In the genomic region with DNA sequence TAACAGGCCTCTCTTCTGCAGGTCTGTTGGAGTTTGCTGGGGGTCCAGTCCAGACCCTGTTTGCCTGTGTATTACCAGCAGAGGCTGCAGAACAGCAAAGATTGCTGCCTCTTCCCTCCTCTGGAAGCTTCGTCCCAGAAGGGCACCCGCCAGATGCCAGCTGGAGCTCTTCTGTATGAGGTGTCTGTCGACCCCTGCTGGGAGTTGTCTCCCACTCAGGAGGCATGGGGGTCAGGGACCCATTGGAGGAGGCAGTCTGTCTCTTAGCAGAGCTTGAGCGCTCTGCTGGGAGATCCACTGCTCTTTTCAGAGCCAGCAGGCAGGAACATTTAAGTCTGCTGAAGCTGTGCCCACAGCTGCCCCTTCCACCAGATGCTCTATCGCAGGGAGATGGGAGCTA, we compare ENCODE assay signal across 29 cellular contexts.
"Had no signal": no experiment of that assay in that cellular context is flagged by ENCODE, and none has a peak within 500 bp of the region (broad histone marks: within the 10 kb centered on the region; RNA-seq: fewer than 3 reads in every experiment).

No MANE protein-coding gene starts in this region.

- H3K27me3 ChIP-seq: ovary, spleen, thyroid gland, tibial nerve, upper lobe of right lung, uterus had no signal

- H3K4me1 Mint-ChIP-seq: naive thymus-derived CD4-positive, alpha-beta T cell; natural killer cell; nephron; stimulated activated memory B cell treated with anti-CD40 and anti-IgM and Interleukin-4, amounts not matched to agents 10 μg/mL and 1 μg/mL and 100 μg/mL, for 72 hours; stimulated activated naive CD8-positive, alpha-beta T cell treated with anti-CD3 and anti-CD28 coated beads, Interleukin-15, amount 100 ng/mL, for 72 hours had no signal

- H3K9me3 ChIP-seq: ovary, thyroid gland, uterus had no signal

- H3K4me1 ChIP-seq: parathyroid adenoma, psoas muscle, spleen, thyroid gland, tibial nerve, upper lobe of right lung, uterus had no signal

- H3K4me3 Mint-ChIP-seq: naive thymus-derived CD4-positive, alpha-beta T cell; natural killer cell; nephron; neural crest cell; stimulated activated memory B cell treated with anti-CD40 and anti-IgM and Interleukin-4, amounts not matched to agents 10 μg/mL and 1 μg/mL and 100 μg/mL, for 72 hours; stimulated activated naive CD8-positive, alpha-beta T cell treated with anti-CD3 and anti-CD28 coated beads, Interleukin-15, amount 100 ng/mL, for 72 hours; type B pancreatic cell had no signal

- H3K27ac Mint-ChIP-seq: naive thymus-derived CD4-positive, alpha-beta T cell; natural killer cell; nephron; progenitor cell of endocrine pancreas; stimulated activated memory B cell treated with anti-CD40 and anti-IgM and Interleukin-4, amounts not matched to agents 10 μg/mL and 1 μg/mL and 100 μg/mL, for 72 hours; stimulated activated naive CD8-positive, alpha-beta T cell treated with anti-CD3 and anti-CD28 coated beads, Interleukin-15, amount 100 ng/mL, for 72 hours; type B pancreatic cell had no signal

- H3K27me3 Mint-ChIP-seq: progenitor cell of endocrine pancreas; stimulated activated memory B cell treated with anti-CD40 and anti-IgM and Interleukin-4, amounts not matched to agents 10 μg/mL and 1 μg/mL and 100 μg/mL, for 72 hours; type B pancreatic cell had no signal

- H3K36me3 ChIP-seq: ovary, spleen, thoracic aorta, thyroid gland, tibial nerve, upper lobe of right lung, uterus had no signal

- DNase-seq: naive thymus-derived CD4-positive, alpha-beta T cell; natural killer cell; occipital lobe; ovary; posterior cingulate gyrus; psoas muscle; right cardiac atrium; spleen; stimulated activated CD4-positive, alpha-beta T cell treated with anti-CD3 and anti-CD28 coated beads, Interleukin-12 subunit alpha, Interleukin-12 subunit beta, amount 100 ng/mL, for 4 hours; stimulated activated CD4-positive, alpha-beta T cell treated with anti-CD3 and anti-CD28 coated beads, Interleukin-1b, Interleukin-23, amount 100 ng/mL, for 48 hours; stimulated activated CD4-positive, alpha-beta T cell treated with anti-CD3 and anti-CD28 coated beads, Interleukin-4, amount 100 ng/mL, for 1 hour; stimulated activated CD4-positive, alpha-beta T cell treated with anti-CD3 and anti-CD28 coated beads, Interleukin-4, amount 100 ng/mL, for 4 hours; stimulated activated CD8-positive, alpha-beta memory T cell treated with anti-CD3 and anti-CD28 coated beads, Interleukin-4, amount 100 ng/mL, for 48 hours; stimulated activated naive CD4-positive, alpha-beta T cell; stimulated activated naive CD8-positive, alpha-beta T cell treated with anti-CD3 and anti-CD28 coated beads, Interleukin-15, amount 100 ng/mL, for 72 hours; stimulated activated naive CD8-positive, alpha-beta T cell treated with anti-CD3 and anti-CD28 coated beads, Interleukin-15, Interleukin-2, amounts not matched to agents 100 U/mL and 50 U/mL, for 24 hours; thyroid gland; upper lobe of right lung; uterus had no signal

- H3K36me3 Mint-ChIP-seq: stimulated activated memory B cell treated with anti-CD40 and anti-IgM and Interleukin-4, amounts not matched to agents 10 μg/mL and 1 μg/mL and 100 μg/mL, for 72 hours; type B pancreatic cell had no signal

- H3K4me3 ChIP-seq: ovary, psoas muscle, skin epidermis, smooth muscle cell, spleen, thoracic aorta, thyroid gland, tibial nerve, upper lobe of right lung, uterus had no signal

- H3K27ac ChIP-seq: ovary, parathyroid adenoma, psoas muscle, skin epidermis, spleen, thoracic aorta, thyroid gland, tibial nerve, upper lobe of right lung, uterus had no signal
